Comparison of ENCODE assay signal across 1 cellular context in the genomic region with DNA sequence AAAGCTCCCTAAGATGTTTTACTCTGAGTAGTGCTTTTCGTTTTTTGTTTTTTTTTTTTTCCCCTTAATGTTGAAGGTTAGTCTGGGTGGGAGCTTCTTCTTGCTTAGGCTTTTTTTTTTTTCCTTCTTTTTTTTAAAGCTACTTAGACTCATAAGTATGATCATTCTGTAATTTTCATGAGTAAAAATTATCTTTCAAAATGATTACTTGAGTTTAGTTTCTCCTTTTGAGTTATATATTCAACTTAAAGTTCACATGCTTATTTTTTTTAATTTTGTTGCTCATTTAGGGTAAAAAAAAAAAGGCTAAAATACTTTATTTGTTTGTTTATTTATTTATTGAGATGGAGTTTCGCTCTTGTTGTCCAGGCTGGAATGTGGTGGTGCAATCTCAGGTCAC.
TF ChIP-seq lines count a peak whose summit lies in the region.

No MANE protein-coding gene starts in this region.

TF ChIP-seq in WTC11, 78 proteins besides CTCF, POLR2A, EP300 and RAD21:
- TF ChIP-seq, protein P1, sequence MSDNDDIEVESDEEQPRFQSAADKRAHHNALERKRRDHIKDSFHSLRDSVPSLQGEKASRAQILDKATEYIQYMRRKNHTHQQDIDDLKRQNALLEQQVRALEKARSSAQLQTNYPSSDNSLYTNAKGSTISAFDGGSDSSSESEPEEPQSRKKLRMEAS (CRISPR knock-in tag; IDR thresholded peaks at IDR 0.05) = no peak
- TF ChIP-seq ELF4 (CRISPR knock-in tag; IDR thresholded peaks at IDR 0.05; ENCODE audit: low read depth) (no peak), SMAD3 (CRISPR knock-in tag; IDR thresholded peaks at IDR 0.05; ENCODE audit: borderline replicate concordance) (no peak), FOXP1 (CRISPR knock-in tag; IDR thresholded peaks at IDR 0.05; ENCODE audit: borderline replicate concordance) (no peak), NFE2L1 (CRISPR knock-in tag; IDR thresholded peaks at IDR 0.05) (no peak), CREM (CRISPR knock-in tag; IDR thresholded peaks at IDR 0.05) (no peak), JAZF1 (CRISPR knock-in tag; IDR thresholded peaks at IDR 0.05) (no peak), TCF7 (CRISPR knock-in tag; IDR thresholded peaks at IDR 0.05; ENCODE audit: low read depth) (no peak)
- TF ChIP-seq, protein P2, sequence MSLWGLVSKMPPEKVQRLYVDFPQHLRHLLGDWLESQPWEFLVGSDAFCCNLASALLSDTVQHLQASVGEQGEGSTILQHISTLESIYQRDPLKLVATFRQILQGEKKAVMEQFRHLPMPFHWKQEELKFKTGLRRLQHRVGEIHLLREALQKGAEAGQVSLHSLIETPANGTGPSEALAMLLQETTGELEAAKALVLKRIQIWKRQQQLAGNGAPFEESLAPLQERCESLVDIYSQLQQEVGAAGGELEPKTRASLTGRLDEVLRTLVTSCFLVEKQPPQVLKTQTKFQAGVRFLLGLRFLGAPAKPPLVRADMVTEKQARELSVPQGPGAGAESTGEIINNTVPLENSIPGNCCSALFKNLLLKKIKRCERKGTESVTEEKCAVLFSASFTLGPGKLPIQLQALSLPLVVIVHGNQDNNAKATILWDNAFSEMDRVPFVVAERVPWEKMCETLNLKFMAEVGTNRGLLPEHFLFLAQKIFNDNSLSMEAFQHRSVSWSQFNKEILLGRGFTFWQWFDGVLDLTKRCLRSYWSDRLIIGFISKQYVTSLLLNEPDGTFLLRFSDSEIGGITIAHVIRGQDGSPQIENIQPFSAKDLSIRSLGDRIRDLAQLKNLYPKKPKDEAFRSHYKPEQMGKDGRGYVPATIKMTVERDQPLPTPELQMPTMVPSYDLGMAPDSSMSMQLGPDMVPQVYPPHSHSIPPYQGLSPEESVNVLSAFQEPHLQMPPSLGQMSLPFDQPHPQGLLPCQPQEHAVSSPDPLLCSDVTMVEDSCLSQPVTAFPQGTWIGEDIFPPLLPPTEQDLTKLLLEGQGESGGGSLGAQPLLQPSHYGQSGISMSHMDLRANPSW (CRISPR knock-in tag; conservative IDR thresholded peaks at IDR 0.05; ENCODE audit: low read depth) = no peak
- TF ChIP-seq, protein P3, sequence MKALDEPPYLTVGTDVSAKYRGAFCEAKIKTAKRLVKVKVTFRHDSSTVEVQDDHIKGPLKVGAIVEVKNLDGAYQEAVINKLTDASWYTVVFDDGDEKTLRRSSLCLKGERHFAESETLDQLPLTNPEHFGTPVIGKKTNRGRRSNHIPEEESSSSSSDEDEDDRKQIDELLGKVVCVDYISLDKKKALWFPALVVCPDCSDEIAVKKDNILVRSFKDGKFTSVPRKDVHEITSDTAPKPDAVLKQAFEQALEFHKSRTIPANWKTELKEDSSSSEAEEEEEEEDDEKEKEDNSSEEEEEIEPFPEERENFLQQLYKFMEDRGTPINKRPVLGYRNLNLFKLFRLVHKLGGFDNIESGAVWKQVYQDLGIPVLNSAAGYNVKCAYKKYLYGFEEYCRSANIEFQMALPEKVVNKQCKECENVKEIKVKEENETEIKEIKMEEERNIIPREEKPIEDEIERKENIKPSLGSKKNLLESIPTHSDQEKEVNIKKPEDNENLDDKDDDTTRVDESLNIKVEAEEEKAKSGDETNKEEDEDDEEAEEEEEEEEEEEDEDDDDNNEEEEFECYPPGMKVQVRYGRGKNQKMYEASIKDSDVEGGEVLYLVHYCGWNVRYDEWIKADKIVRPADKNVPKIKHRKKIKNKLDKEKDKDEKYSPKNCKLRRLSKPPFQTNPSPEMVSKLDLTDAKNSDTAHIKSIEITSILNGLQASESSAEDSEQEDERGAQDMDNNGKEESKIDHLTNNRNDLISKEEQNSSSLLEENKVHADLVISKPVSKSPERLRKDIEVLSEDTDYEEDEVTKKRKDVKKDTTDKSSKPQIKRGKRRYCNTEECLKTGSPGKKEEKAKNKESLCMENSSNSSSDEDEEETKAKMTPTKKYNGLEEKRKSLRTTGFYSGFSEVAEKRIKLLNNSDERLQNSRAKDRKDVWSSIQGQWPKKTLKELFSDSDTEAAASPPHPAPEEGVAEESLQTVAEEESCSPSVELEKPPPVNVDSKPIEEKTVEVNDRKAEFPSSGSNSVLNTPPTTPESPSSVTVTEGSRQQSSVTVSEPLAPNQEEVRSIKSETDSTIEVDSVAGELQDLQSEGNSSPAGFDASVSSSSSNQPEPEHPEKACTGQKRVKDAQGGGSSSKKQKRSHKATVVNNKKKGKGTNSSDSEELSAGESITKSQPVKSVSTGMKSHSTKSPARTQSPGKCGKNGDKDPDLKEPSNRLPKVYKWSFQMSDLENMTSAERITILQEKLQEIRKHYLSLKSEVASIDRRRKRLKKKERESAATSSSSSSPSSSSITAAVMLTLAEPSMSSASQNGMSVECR (CRISPR knock-in tag; IDR thresholded peaks at IDR 0.05; ENCODE audit: borderline replicate concordance) = no peak
- TF ChIP-seq, protein P4, sequence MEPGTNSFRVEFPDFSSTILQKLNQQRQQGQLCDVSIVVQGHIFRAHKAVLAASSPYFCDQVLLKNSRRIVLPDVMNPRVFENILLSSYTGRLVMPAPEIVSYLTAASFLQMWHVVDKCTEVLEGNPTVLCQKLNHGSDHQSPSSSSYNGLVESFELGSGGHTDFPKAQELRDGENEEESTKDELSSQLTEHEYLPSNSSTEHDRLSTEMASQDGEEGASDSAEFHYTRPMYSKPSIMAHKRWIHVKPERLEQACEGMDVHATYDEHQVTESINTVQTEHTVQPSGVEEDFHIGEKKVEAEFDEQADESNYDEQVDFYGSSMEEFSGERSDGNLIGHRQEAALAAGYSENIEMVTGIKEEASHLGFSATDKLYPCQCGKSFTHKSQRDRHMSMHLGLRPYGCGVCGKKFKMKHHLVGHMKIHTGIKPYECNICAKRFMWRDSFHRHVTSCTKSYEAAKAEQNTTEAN (CRISPR knock-in tag; IDR thresholded peaks at IDR 0.05) = no peak
- TF ChIP-seq, protein P5, sequence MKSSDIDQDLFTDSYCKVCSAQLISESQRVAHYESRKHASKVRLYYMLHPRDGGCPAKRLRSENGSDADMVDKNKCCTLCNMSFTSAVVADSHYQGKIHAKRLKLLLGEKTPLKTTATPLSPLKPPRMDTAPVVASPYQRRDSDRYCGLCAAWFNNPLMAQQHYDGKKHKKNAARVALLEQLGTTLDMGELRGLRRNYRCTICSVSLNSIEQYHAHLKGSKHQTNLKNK (CRISPR knock-in tag; IDR thresholded peaks at IDR 0.05) = no peak
TF ChIP-seq in WTC11: peak in this region for 0.
